ENCODE assay signal across 20 cellular contexts in genomic region chr2:180115675-180116074, GRCh38.
A peak's percentile ranks its signal among the peaks of the same experiment; 100 is the strongest.
DNase-seq lines count a peak whose midpoint lies in the region; ATAC-seq, FAIRE-seq and TF ChIP-seq lines count a peak whose summit lies in the region.
"Had no signal": no experiment of that assay in that cellular context is flagged by ENCODE, and none has a peak within 500 bp of the region (broad histone marks: within the 10 kb centered on the region; RNA-seq: fewer than 3 reads in every experiment).

No MANE protein-coding gene starts in this region.

- H3K4me3 ChIP-seq in GM23338 (no peak overlapping the region), bronchial epithelial cell (ENCODE audit: low read depth, low read length) (no peak overlapping the region)
- H3K4me3 ChIP-seq: Peyer's patch, SJCRH30 had no signal

- H3K27ac Mint-ChIP-seq in GM23338, result no peak overlapping the region
- H3K27ac Mint-ChIP-seq: T-cell; T-helper 2 cell treated with Interferon-gamma antibody and Interleukin-4, amounts not matched to agents 5 μg/mL and 100 μg/mL, for 36 hours had no signal

- no peaks in the 10 kb centered on the region for H3K79me2 ChIP-seq in GM23338 (replicated peaks; ENCODE audit: insufficient read depth)

- H3K27me3 Mint-ChIP-seq in GM23338 (ENCODE audit: insufficient read depth, low read depth, poor library complexity), result no peaks in the 10 kb centered on the region

- no peak overlapping the region for H3K4me3 Mint-ChIP-seq in GM23338
- H3K4me3 Mint-ChIP-seq: T-cell; T-helper 2 cell treated with Interferon-gamma antibody and Interleukin-4, amounts not matched to agents 5 μg/mL and 100 μg/mL, for 36 hours had no signal

- TF ChIP-seq CTCF in GM23338 (conservative IDR thresholded peaks at IDR 0.05; ENCODE audit: low read depth in 2 of 2) (no peak), bronchial epithelial cell (IDR thresholded peaks at IDR 0.05; ENCODE audit: insufficient read depth, low read length, severe bottlenecking) (no peak)

- no peaks in the 10 kb centered on the region for H3K36me3 Mint-ChIP-seq in GM23338 (ENCODE audit: low read depth)
- H3K36me3 Mint-ChIP-seq: T-cell had no signal

- no peaks in the 10 kb centered on the region for H3F3A ChIP-seq in GM23338 (replicated peaks; ENCODE audit: low read depth)

- H3K36me3 ChIP-seq in GM23338 (ENCODE audit: insufficient read depth) (no peaks in the 10 kb centered on the region), bronchial epithelial cell (ENCODE audit: control insufficient read depth, insufficient read depth, low read length) (no peaks in the 10 kb centered on the region)
- H3K36me3 ChIP-seq: BE2C, Peyer's patch, SJCRH30 had no signal

- H3K27me3 ChIP-seq in GM23338 (ENCODE audit: insufficient read depth) (no peaks in the 10 kb centered on the region), bronchial epithelial cell (ENCODE audit: control insufficient read depth, insufficient read depth, low read length) (no peaks in the 10 kb centered on the region)
- H3K27me3 ChIP-seq: BE2C, Peyer's patch, SJCRH30 had no signal

- DNase-seq in GM23338 (ENCODE audit: low spot score) (no peak), NCI-H69 (lab: John Stamatoyannopoulos, UW) (peak; percentile 60), bronchial epithelial cell (ENCODE audit: low read depth) (peak; percentile 12), renal cortical epithelial cell (ENCODE audit: low read depth) (peak; percentile 6), NCI-H2029 (lab: John Stamatoyannopoulos, UW) (no peak), HK-2 (ENCODE audit: unreplicated experiment) (no peak)
- DNase-seq: BE2C; DMS79 treated with DMSO at 0.1 percent for 48 hours; KG1; NCI-H187; NCI-H2107; NCI-H774; NK-92 treated with Interleukin-12 subunit alpha and Interleukin-12 subunit beta, amount 100 ng/mL, for 24 hours; Peyer's patch; SJCRH30; T-cell had no signal

- H3K4me2 ChIP-seq in GM23338, result no peak overlapping the region

- peaks cover 3% of the 10 kb centered on the region; the same call in 1 of the 2 replicates for H3K9me2 ChIP-seq in GM23338 (ENCODE audit: insufficient read depth)

- no peak overlapping the region for H2AFZ ChIP-seq in GM23338

- H3K9me3 Mint-ChIP-seq in GM23338, result no peaks in the 10 kb centered on the region
- H3K9me3 Mint-ChIP-seq: T-cell; T-helper 2 cell treated with Interferon-gamma antibody and Interleukin-4, amounts not matched to agents 5 μg/mL and 100 μg/mL, for 36 hours had no signal

- no peaks in the 10 kb centered on the region for H3K4me1 ChIP-seq in GM23338 (ENCODE audit: insufficient read depth)
- H3K4me1 ChIP-seq: BE2C, Peyer's patch, SJCRH30 had no signal

- no peaks in the 10 kb centered on the region for H3K4me1 Mint-ChIP-seq in GM23338
- H3K4me1 Mint-ChIP-seq: T-cell had no signal

- ATAC-seq in GM23338 (no peak), GM19452 (IDR thresholded peaks at IDR 0.05; ENCODE audit: unreplicated experiment) (no peak)
- ATAC-seq: T-cell had no signal

- H4K20me1 ChIP-seq in GM23338 (replicated peaks; ENCODE audit: insufficient read depth), result no peaks in the 10 kb centered on the region

- no peak overlapping the region for H3K27ac ChIP-seq in GM23338 (ENCODE audit: low read depth)
- H3K27ac ChIP-seq: Peyer's patch, SJCRH30 had no signal

- no peak for FAIRE-seq in bronchial epithelial cell (lab: Jason Lieb, UNC)
- FAIRE-seq: GM12891, H1 had no signal

TF ChIP-seq in GM23338, 12 proteins besides CTCF, POLR2A, EP300 and RAD21:
- TF ChIP-seq ZNF331 (CRISPR knock-in tag; IDR thresholded peaks at IDR 0.05; ENCODE audit: low read depth) (0 out of 2 replicates have a peak, but pooled peaks have one; percentile 29), JUNB (IDR thresholded peaks at IDR 0.05; ENCODE audit: unreplicated experiment) (no peak)

Comparison
In these comparisons a context has a peak if more than half of its experiments do, and no peak if none do; other contexts are left out.
1. DNase-seq: peak in NCI-H69 (single experiment), bronchial epithelial cell (single experiment) and renal cortical epithelial cell (single experiment); none in GM23338 (single experiment), NCI-H2029 (single experiment) and HK-2 (single experiment).